ENCODE assay signal across 10 cellular contexts in genomic region chr11:43573233-43573632, GRCh38.
DNase-seq lines count a peak whose midpoint lies in the region; ATAC-seq and TF ChIP-seq lines count a peak whose summit lies in the region.
"Had no signal": no experiment of that assay in that cellular context is flagged by ENCODE, and none has a peak within 500 bp of the region (broad histone marks: within the 10 kb centered on the region; RNA-seq: fewer than 3 reads in every experiment).

No MANE protein-coding gene starts in this region.

- peaks cover 3% of the 10 kb centered on the region; the same call in 1 of the 2 replicates for H3K9me3 ChIP-seq in AG04450 (ENCODE audit: control insufficient read depth, insufficient read depth, low read length)
- no peaks in the 10 kb centered on the region for H3K9me3 ChIP-seq in CD4-positive, alpha-beta T cell (ENCODE audit: control insufficient read depth, low read length)

- H3K27ac ChIP-seq in AG04450 (ENCODE audit: low read depth, low read length), result no peak overlapping the region
- no peak overlapping the region for H3K27ac ChIP-seq in CD4-positive, alpha-beta T cell (ENCODE audit: low read depth, low read length)

- H3K4me1 Mint-ChIP-seq in CD4-positive, alpha-beta T cell (ENCODE audit: low read depth), result peaks cover 29% of the 10 kb centered on the region

- no peaks in the 10 kb centered on the region for H3K36me3 Mint-ChIP-seq in CD4-positive, alpha-beta T cell (ENCODE audit: low read depth)
- H3K36me3 Mint-ChIP-seq: natural killer cell treated with Interleukin-12 subunit alpha and Interleukin-12 subunit beta and Interleukin-15 and Interleukin-18, amount 100 ng/mL, for 72 hours had no signal

- CTCF ChIA-PET in AG04450 (lab: Charles Lee), result interaction anchor here (1.2 to 2.2 kb wide), 3 partner anchors 11 to 279 kb away, joined by 3 to 6 read pairs (median 5); no protein-coding TSS in a partner anchor
- CTCF ChIA-PET in CD4-positive, alpha-beta T cell (lab: Charles Lee), result no interaction called here

- H3K4me3 ChIP-seq in AG04450 (ENCODE audit: low read depth, low read length) (no peak overlapping the region), GM12875 (ENCODE audit: low read depth, low read length) (no peak overlapping the region)

- H3K9me3 Mint-ChIP-seq in CD4-positive, alpha-beta T cell, result no peaks in the 10 kb centered on the region
- H3K9me3 Mint-ChIP-seq: activated T-cell treated with anti-CD3 and anti-CD28 coated beads, Interleukin-2, amount 50 U/mL, for 72 hours; natural killer cell treated with Interleukin-12 subunit alpha and Interleukin-12 subunit beta and Interleukin-15 and Interleukin-18, amount 100 ng/mL, for 72 hours had no signal

- TF ChIP-seq POLR2A in erythroblast (IDR thresholded peaks at IDR 0.05; ENCODE audit: low read length), result no peak

- POLR2A ChIA-PET in AG04450 (lab: Yijun Ruan, JAX), result no interaction called here
- POLR2A ChIA-PET in CD4-positive, alpha-beta T cell (lab: Charles Lee), result interaction anchor here (0.6 kb wide), 1 partner anchor 15 kb away, joined by 5 read pairs; no protein-coding TSS in a partner anchor

- no peak for DNase-seq in AG04450 (ENCODE audit: low read depth, low spot score)
- DNase-seq in NOMO-1 treated with DMSO at 0.1 percent for 48 hours (lab: John Stamatoyannopoulos, UW; ENCODE audit: unreplicated experiment), result peak; percentile 50
- DNase-seq in erythroblast (lab: John Stamatoyannopoulos, UW), result peak; percentile 33 to 49
- no peak for DNase-seq in CD4-positive, alpha-beta T cell
- no peak for DNase-seq in T-helper 9 cell
- no peak for DNase-seq in medulla oblongata (ENCODE audit: extremely low spot score)

- H3K4me3 Mint-ChIP-seq in CD4-positive, alpha-beta T cell, result no peak overlapping the region
- H3K4me3 Mint-ChIP-seq: activated T-cell treated with anti-CD3 and anti-CD28 coated beads, Interleukin-2, amount 50 U/mL, for 72 hours; natural killer cell treated with Interleukin-12 subunit alpha and Interleukin-12 subunit beta and Interleukin-15 and Interleukin-18, amount 100 ng/mL, for 72 hours had no signal

- no peak for ATAC-seq in CD4-positive, alpha-beta T cell (ENCODE audit: poor library complexity)
- ATAC-seq in HG03565 (IDR thresholded peaks at IDR 0.05; ENCODE audit: unreplicated experiment), result no peak
- ATAC-seq: activated T-cell treated with anti-CD3 and anti-CD28 coated beads, Interleukin-2, amount 50 U/mL, for 72 hours; natural killer cell treated with Interleukin-12 subunit alpha and Interleukin-12 subunit beta and Interleukin-15 and Interleukin-18, amount 100 ng/mL, for 72 hours had no signal

- TF ChIP-seq CTCF in AG04450 (IDR thresholded peaks at IDR 0.05; ENCODE audit: low read depth, low read length) (peak; percentile 55), GM12875 (IDR thresholded peaks at IDR 0.05; ENCODE audit: borderline replicate concordance, insufficient read depth, low read depth, low read length) (peak; percentile 71)
- no peak for TF ChIP-seq CTCF in CD4-positive, alpha-beta T cell (IDR thresholded peaks at IDR 0.05)

- intact Hi-C loops in CD4-positive, alpha-beta T cell (cut with DNase I, micrococcal nuclease), result no loop called here

- H3K27me3 Mint-ChIP-seq in CD4-positive, alpha-beta T cell, result peaks cover 99% of the 10 kb centered on the region

- H3K27ac Mint-ChIP-seq in CD4-positive, alpha-beta T cell, result no peak overlapping the region
- H3K27ac Mint-ChIP-seq: activated T-cell treated with anti-CD3 and anti-CD28 coated beads, Interleukin-2, amount 50 U/mL, for 72 hours; natural killer cell treated with Interleukin-12 subunit alpha and Interleukin-12 subunit beta and Interleukin-15 and Interleukin-18, amount 100 ng/mL, for 72 hours had no signal

- H3K27me3 ChIP-seq in AG04450 (ENCODE audit: control insufficient read depth, insufficient read depth, low read length), result peaks cover 74% of the 10 kb centered on the region
- H3K27me3 ChIP-seq in CD4-positive, alpha-beta T cell (ENCODE audit: control insufficient read depth, insufficient read depth, low read length), result peaks cover 69% of the 10 kb centered on the region

Comparison
In these comparisons a context has a peak if more than half of its experiments do, and no peak if none do; other contexts are left out.
1. DNase-seq: peak in NOMO-1 treated with DMSO at 0.1 percent for 48 hours (single experiment) and erythroblast (2 of 2); none in AG04450 (single experiment), CD4-positive, alpha-beta T cell (0 of 10), T-helper 9 cell (single experiment) and medulla oblongata (single experiment).